ENCODE assay signal across 1 cellular context in the genomic region with DNA sequence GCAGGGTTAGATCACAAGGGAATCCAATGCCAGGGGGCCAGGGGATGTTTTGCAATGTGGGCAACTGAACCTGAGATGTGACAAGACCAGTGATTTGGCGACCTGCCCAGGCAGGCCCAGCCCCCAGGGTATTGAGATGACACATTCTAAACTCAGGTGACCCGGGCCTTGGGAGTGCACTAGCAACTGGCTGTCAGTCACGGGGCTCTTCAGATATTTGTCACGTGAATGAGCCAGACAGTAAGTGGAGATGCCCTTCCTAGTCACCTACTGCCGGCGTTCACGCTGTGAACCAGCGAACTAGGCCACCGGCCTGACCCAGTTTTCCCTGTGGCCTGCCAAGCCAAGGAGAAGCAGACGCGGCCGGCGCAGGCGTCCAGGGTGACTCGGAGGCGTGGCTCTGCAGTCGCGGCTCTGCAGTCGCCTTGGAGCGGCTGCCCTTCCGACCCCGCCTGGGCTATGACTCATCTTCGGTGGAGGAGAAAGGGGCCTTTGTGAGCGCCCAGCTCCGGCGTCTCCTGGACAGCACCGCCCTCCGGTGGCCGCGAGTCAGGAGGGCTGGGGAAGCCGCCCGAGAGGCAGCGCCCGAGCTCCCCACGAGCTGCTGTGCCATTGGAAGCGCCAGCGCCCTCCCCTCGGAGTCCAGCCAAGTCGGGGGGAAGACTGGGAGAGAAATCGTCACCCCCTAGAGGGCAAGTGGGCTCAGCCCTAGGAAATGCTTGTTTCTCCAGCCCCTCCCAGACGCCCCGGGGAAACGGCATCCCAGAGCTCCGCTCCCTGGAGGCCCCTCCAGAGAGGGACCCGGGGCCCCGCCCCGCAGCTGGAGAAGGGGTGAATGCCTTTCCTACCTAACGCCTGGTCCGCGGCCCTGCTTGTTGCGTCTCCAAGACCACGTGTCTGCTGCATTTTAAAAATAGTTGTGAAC.
A peak's percentile ranks its signal among the peaks of the same experiment; 100 is the strongest.
TF ChIP-seq lines count a peak whose summit lies in the region.

No MANE protein-coding gene starts in this region.

TF ChIP-seq in GM12878, 131 proteins besides CTCF, POLR2A, EP300 and RAD21 (continued from another document and continues in another):
- TF ChIP-seq ZNF687 (IDR thresholded peaks at IDR 0.05), result no peak
- TF ChIP-seq SUZ12 (IDR thresholded peaks at IDR 0.05; ENCODE audit: unreplicated experiment), result no peak
- TF ChIP-seq NRF1 (conservative IDR thresholded peaks at IDR 0.05; ENCODE audit: low read depth, low read length), result peak; percentile 32; the same call in 1 of the 2 replicates
- TF ChIP-seq TCF7 (IDR thresholded peaks at IDR 0.05; ENCODE audit: borderline replicate concordance), result no peak; the same call in 1 of the 2 replicates
- TF ChIP-seq TAF1 (IDR thresholded peaks at IDR 0.05; ENCODE audit: borderline replicate concordance, low read depth, low read length), result no peak
- peak; percentile 42; the same call in 1 of the 2 replicates for TF ChIP-seq RELB (IDR thresholded peaks at IDR 0.05; ENCODE audit: low read depth)
- TF ChIP-seq, protein P1, sequence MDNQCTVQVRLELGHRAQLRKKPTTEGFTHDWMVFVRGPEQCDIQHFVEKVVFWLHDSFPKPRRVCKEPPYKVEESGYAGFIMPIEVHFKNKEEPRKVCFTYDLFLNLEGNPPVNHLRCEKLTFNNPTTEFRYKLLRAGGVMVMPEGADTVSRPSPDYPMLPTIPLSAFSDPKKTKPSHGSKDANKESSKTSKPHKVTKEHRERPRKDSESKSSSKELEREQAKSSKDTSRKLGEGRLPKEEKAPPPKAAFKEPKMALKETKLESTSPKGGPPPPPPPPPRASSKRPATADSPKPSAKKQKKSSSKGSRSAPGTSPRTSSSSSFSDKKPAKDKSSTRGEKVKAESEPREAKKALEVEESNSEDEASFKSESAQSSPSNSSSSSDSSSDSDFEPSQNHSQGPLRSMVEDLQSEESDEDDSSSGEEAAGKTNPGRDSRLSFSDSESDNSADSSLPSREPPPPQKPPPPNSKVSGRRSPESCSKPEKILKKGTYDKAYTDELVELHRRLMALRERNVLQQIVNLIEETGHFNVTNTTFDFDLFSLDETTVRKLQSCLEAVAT (IDR thresholded peaks at IDR 0.05), result peak; percentile 80
- TF ChIP-seq POLR2AphosphoS2 (IDR thresholded peaks at IDR 0.05; ENCODE audit: low read depth, low read length), result no peak
- no peak for TF ChIP-seq HCFC1 (IDR thresholded peaks at IDR 0.05; ENCODE audit: low read length)
- TF ChIP-seq ZNF24 (IDR thresholded peaks at IDR 0.05), result 0 out of 2 replicates have a peak, but pooled peaks have one; percentile 13
- peak; percentile 98 for TF ChIP-seq BHLHE40 (IDR thresholded peaks at IDR 0.05; ENCODE audit: borderline replicate concordance in 1 of 2, low read depth in 2 of 2, low read length in 1 of 2)
- peak; percentile 82 for TF ChIP-seq SKIL (IDR thresholded peaks at IDR 0.05; ENCODE audit: low read depth, poor library complexity, severe bottlenecking)
- no peak for TF ChIP-seq MYC (IDR thresholded peaks at IDR 0.05; ENCODE audit: insufficient read depth, insufficient read length, insufficient replicate concordance, low read length, severe bottlenecking)
- TF ChIP-seq ESRRA (IDR thresholded peaks at IDR 0.05; ENCODE audit: low read length), result no peak
- TF ChIP-seq ELK1 (IDR thresholded peaks at IDR 0.05; ENCODE audit: low read depth, low read length), result no peak
- no peak for TF ChIP-seq ZNF274 (IDR thresholded peaks at IDR 0.05; ENCODE audit: insufficient read depth, insufficient read length)
- peak; percentile 91 for TF ChIP-seq PBX3 (IDR thresholded peaks at IDR 0.05; ENCODE audit: insufficient replicate concordance, low read depth, low read length)
- peak in 1 of 2 experiments; percentile 71 for TF ChIP-seq IKZF2 (IDR thresholded peaks at IDR 0.05)
- no peak for TF ChIP-seq E4F1 (IDR thresholded peaks at IDR 0.05; ENCODE audit: borderline replicate concordance, partially characterized antibody)
- TF ChIP-seq SMAD1 (IDR thresholded peaks at IDR 0.05; ENCODE audit: low read depth, partially characterized antibody), result peak; percentile 80
- TF ChIP-seq EED (IDR thresholded peaks at IDR 0.05; ENCODE audit: low read depth), result peak; percentile 72
- no peak for TF ChIP-seq CBX3 (IDR thresholded peaks at IDR 0.05; ENCODE audit: borderline replicate concordance, low read depth)
- TF ChIP-seq GATAD2B (conservative IDR thresholded peaks at IDR 0.05; ENCODE audit: low read depth), result 0 out of 2 replicates have a peak, but pooled peaks have one; percentile 75
- TF ChIP-seq CREB1 (IDR thresholded peaks at IDR 0.05; ENCODE audit: low read depth), result peak; percentile 20; the same call in 1 of the 2 replicates
- TF ChIP-seq ZNF384 (IDR thresholded peaks at IDR 0.05; ENCODE audit: borderline replicate concordance, low read depth, low read length), result no peak
- TF ChIP-seq NFYA (IDR thresholded peaks at IDR 0.05; ENCODE audit: borderline replicate concordance, low read depth, low read length), result no peak
- TF ChIP-seq BMI1 (IDR thresholded peaks at IDR 0.05; ENCODE audit: borderline replicate concordance), result no peak
- TF ChIP-seq HDAC6 (IDR thresholded peaks at IDR 0.05; ENCODE audit: unreplicated experiment), result no peak
- TF ChIP-seq, protein P2, sequence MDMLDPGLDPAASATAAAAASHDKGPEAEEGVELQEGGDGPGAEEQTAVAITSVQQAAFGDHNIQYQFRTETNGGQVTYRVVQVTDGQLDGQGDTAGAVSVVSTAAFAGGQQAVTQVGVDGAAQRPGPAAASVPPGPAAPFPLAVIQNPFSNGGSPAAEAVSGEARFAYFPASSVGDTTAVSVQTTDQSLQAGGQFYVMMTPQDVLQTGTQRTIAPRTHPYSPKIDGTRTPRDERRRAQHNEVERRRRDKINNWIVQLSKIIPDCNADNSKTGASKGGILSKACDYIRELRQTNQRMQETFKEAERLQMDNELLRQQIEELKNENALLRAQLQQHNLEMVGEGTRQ (IDR thresholded peaks at IDR 0.05; ENCODE audit: borderline replicate concordance, low read depth, low read length), result peak; percentile 58
- TF ChIP-seq NFIC (IDR thresholded peaks at IDR 0.05; ENCODE audit: low read depth, low read length), result peak; percentile 64; the same call in 1 of the 2 replicates
- peak; percentile 36; the same call in 1 of the 2 replicates for TF ChIP-seq CBFB (IDR thresholded peaks at IDR 0.05; ENCODE audit: low read depth)
- no peak for TF ChIP-seq SPI1 (IDR thresholded peaks at IDR 0.05; ENCODE audit: borderline replicate concordance, insufficient read depth, low read depth, low read length)
- no peak for TF ChIP-seq ZNF622 (IDR thresholded peaks at IDR 0.05)
- TF ChIP-seq, protein P3, sequence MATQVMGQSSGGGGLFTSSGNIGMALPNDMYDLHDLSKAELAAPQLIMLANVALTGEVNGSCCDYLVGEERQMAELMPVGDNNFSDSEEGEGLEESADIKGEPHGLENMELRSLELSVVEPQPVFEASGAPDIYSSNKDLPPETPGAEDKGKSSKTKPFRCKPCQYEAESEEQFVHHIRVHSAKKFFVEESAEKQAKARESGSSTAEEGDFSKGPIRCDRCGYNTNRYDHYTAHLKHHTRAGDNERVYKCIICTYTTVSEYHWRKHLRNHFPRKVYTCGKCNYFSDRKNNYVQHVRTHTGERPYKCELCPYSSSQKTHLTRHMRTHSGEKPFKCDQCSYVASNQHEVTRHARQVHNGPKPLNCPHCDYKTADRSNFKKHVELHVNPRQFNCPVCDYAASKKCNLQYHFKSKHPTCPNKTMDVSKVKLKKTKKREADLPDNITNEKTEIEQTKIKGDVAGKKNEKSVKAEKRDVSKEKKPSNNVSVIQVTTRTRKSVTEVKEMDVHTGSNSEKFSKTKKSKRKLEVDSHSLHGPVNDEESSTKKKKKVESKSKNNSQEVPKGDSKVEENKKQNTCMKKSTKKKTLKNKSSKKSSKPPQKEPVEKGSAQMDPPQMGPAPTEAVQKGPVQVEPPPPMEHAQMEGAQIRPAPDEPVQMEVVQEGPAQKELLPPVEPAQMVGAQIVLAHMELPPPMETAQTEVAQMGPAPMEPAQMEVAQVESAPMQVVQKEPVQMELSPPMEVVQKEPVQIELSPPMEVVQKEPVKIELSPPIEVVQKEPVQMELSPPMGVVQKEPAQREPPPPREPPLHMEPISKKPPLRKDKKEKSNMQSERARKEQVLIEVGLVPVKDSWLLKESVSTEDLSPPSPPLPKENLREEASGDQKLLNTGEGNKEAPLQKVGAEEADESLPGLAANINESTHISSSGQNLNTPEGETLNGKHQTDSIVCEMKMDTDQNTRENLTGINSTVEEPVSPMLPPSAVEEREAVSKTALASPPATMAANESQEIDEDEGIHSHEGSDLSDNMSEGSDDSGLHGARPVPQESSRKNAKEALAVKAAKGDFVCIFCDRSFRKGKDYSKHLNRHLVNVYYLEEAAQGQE (IDR thresholded peaks at IDR 0.05; ENCODE audit: low read depth, low read length), result no peak
